9 cellular contexts compared by ENCODE assay signal in genomic region chr1:53899206-53899628, GRCh38. TPM values are rescaled to one million over a fixed set of nuclear protein-coding genes. Genes with fewer than 3 reads are reported as not detected.
DNase-seq lines count a peak whose midpoint lies in the region; ATAC-seq, FAIRE-seq and TF ChIP-seq lines count a peak whose summit lies in the region.
"Had no signal": no experiment of that assay in that cellular context is flagged by ENCODE, and none has a peak within 500 bp of the region (broad histone marks: within the 10 kb centered on the region; RNA-seq: fewer than 3 reads in every experiment).

No MANE protein-coding gene starts in this region.

- no peak for FAIRE-seq in K562 (lab: Jason Lieb, UNC)

- no peak overlapping the region for H3K9ac ChIP-seq in K562 (ENCODE audit: insufficient read depth in 1 of 2, low read depth in 2 of 2, low read length in 2 of 2)

- H3K9me3 ChIP-seq in K562 (replicated peaks; ENCODE audit: control insufficient read depth, insufficient read depth, low read depth, low read length), result no peaks in the 10 kb centered on the region

- POLR2A ChIA-PET in K562 (lab: Yijun Ruan, JAX), result interaction anchor here (1.1 to 3.0 kb wide), 4 partner anchors 11 to 37 kb away, joined by 3 to 11 read pairs (median 4); no protein-coding TSS in a partner anchor
- POLR2A ChIA-PET in GM10248 (lab: Yijun Ruan, JAX), result no interaction called here

- ATAC-seq in K562 (no peak), HG03439 (IDR thresholded peaks at IDR 0.05; ENCODE audit: unreplicated experiment) (no peak)

- no peak overlapping the region for H3K4me3 Mint-ChIP-seq in neural crest cell

- no TSS peak for BruUV-seq in K562 (replicated peaks; lab: Mats Ljungman, UMichigan)

- no peak for TF ChIP-seq CTCF in K562 (IDR thresholded peaks at IDR 0.05 in 2 of 3, conservative IDR thresholded peaks at IDR 0.05 in 1 of 3; ENCODE audit: insufficient read depth in 2 of 3, low read depth in 1 of 3, low read length in 3 of 3)
- no peak for TF ChIP-seq CTCF in neural crest cell (conservative IDR thresholded peaks at IDR 0.05)
- TF ChIP-seq CTCF in GM10248 (IDR thresholded peaks at IDR 0.05; ENCODE audit: control extremely low read depth, extremely low read depth, low read depth, missing control alignments), result no peak

- H3K79me2 ChIP-seq in K562 (ENCODE audit: control insufficient read depth, insufficient read depth, low read length), result no peaks in the 10 kb centered on the region

- H3K4me1 Mint-ChIP-seq in neural crest cell, result no peaks in the 10 kb centered on the region

- H3K4me2 ChIP-seq in K562 (ENCODE audit: insufficient read depth, low read length), result no peak overlapping the region

- no peaks in the 10 kb centered on the region for H3K9me1 ChIP-seq in K562 (ENCODE audit: control insufficient read depth, insufficient read depth, low read length)

- no peaks in the 10 kb centered on the region for H3K27me3 Mint-ChIP-seq in neural crest cell (ENCODE audit: low read depth)

- WGBS in K562 (ENCODE audit: insufficient coverage, low coverage, missing lambda C conversion rate), result 16% methylated on average over 2 of the region's 2 CpGs

- H3K4me1 ChIP-seq in K562 (replicated peaks in 1 of 2; ENCODE audit: control insufficient read depth in 2 of 2, insufficient read depth in 2 of 2, low read length in 2 of 2), result no peaks in the 10 kb centered on the region; a peak in 2 of 5 replicates

- intact Hi-C loops in K562 (cut with micrococcal nuclease), result no loop called here

- no peak for TF ChIP-seq POLR2A in K562 (conservative IDR thresholded peaks at IDR 0.05)

- H3K27ac ChIP-seq in K562 (ENCODE audit: extremely low read depth, low read depth, low read length), result no peak overlapping the region

- TF ChIP-seq EP300 in K562 (IDR thresholded peaks at IDR 0.05; ENCODE audit: low read length), result no peak

- peak overlapping the region; percentile 35 for H3K27ac Mint-ChIP-seq in neural crest cell (ENCODE audit: unreplicated experiment)

- no peaks in the 10 kb centered on the region for H3K36me3 Mint-ChIP-seq in neural crest cell (ENCODE audit: low read depth)

- H3K4me3 ChIP-seq in K562, result no peak overlapping the region

- no peak overlapping the region for H2AFZ ChIP-seq in K562 (ENCODE audit: low read depth, low read length)

- no peaks in the 10 kb centered on the region for H3K9me3 Mint-ChIP-seq in neural crest cell

- CTCF ChIA-PET in K562 (lab: Yijun Ruan, JAX; ENCODE audit: low intra/inter-chr PET ratio), result no interaction called here
- CTCF ChIA-PET in GM10248 (lab: Yijun Ruan, JAX), result interaction anchor here (1.2 to 4.2 kb wide), 6 partner anchors 12 to 60 kb away, joined by 3 to 21 read pairs (median 4); no protein-coding TSS in a partner anchor

- in situ Hi-C loops in K562 (cut with MboI), result no loop called here

- no peaks in the 10 kb centered on the region for H4K20me1 ChIP-seq in K562 (replicated peaks; ENCODE audit: control insufficient read depth, insufficient read depth, low read length)

- H3K36me3 ChIP-seq in K562 (ENCODE audit: control insufficient read depth, insufficient read depth, low read length), result no peaks in the 10 kb centered on the region

- no peak for TF ChIP-seq RAD21 in K562 (CRISPR knock-in tag; conservative IDR thresholded peaks at IDR 0.05 in 1 of 2, IDR thresholded peaks at IDR 0.05 in 1 of 2)

- DNase-seq in H4 (ENCODE audit: low spot score), result peak; percentile 70
- no peak for DNase-seq in K562 (ENCODE audit: extremely low read depth in 1 of 4, low spot score in 3 of 4)
- DNase-seq in neural crest cell (ENCODE audit: low read depth, low spot score), result no peak
- DNase-seq in GM10248 (ENCODE audit: extremely low spot score), result no peak
- no peak for DNase-seq in NCI-H524 treated with DMSO at 0.1 percent for 48 hours (lab: John Stamatoyannopoulos, UW)
- DNase-seq: NCI-H2081 treated with DMSO at 0.1 percent for 48 hours, SW 1271 had no signal

- no peaks in the 10 kb centered on the region for H3K27me3 ChIP-seq in K562 (ENCODE audit: control insufficient read depth in 2 of 2, insufficient read depth in 2 of 2, low read length in 2 of 2)

RNA-seq across cellular contexts. Expression of gene DIO1, which starts 5.2 kb away (rescaled TPM):
- not detected in 2 replicates for total RNA-seq in H4 (2014; rRNA removed; shearing (Covaris generic))
- not detected in 2 replicates for total RNA-seq in K562 (2011; cell fraction: chromatin; rRNA removed; ENCODE audit: low replicate concordance)
- total RNA-seq in K562 (2011; cell fraction: nucleolus; rRNA removed), result not detected in 2 replicates
- total RNA-seq in K562 (2011; cell fraction: nucleoplasm; rRNA removed), result not detected in 2 replicates
- total RNA-seq in K562 (2014; rRNA removed) (not detected in 2 replicates), K562 (2014; rRNA removed; fragmentation: Illumina TruSeq; extraction: Trizol) (not detected in 2 replicates), K562 (2015; rRNA removed; fragmentation: Illumina TruSeq; extraction: Trizol) (not detected in 2 replicates), K562 (2021) (not detected in 2 replicates), neural crest cell (not detected in 2 replicates)
- polyA plus RNA-seq in K562 (2011; rRNA removed) (not detected in 2 replicates), K562 (2014; fragmentation: Illumina TruSeq; extraction: Trizol) (not detected in 2 replicates), K562 (2014; fragmentation: Nextera tagmentation; extraction: Ambion mirVana) (not detected), K562 (2014; rRNA removed) (not detected in 2 replicates)
- polyA plus RNA-seq in K562 (2011; cell fraction: cytosol; rRNA removed), result not detected in 2 replicates
- not detected in 2 replicates for polyA plus RNA-seq in K562 (2011; cell fraction: nucleus; rRNA removed)
- 0.07 TPM in 1 of 2 replicates, not detected in the other for polyA plus RNA-seq in K562 (2012)
- polyA minus RNA-seq in K562 (2011; rRNA and poly(A)+ RNA removed), result not detected in 2 replicates
- polyA minus RNA-seq in K562 (2011; cell fraction: cytosol; rRNA and poly(A)+ RNA removed), result not detected in 2 replicates
- 0.78 TPM in 1 of 2 replicates, not detected in the other for polyA minus RNA-seq in K562 (2011; cell fraction: nucleus; rRNA and poly(A)+ RNA removed)
- total RNA-seq: G401 had no signal

RNA-seq across cellular contexts. Expression of gene YIPF1, which starts 9.6 kb away (rescaled TPM):
- 45.0 and 53.8 TPM in 2 replicates for total RNA-seq in H4 (2014; rRNA removed; shearing (Covaris generic))
- total RNA-seq in K562 (2011; cell fraction: chromatin; rRNA removed; ENCODE audit: low replicate concordance), result 23.9 and 24.2 TPM in 2 replicates
- 24.2 and 25.8 TPM in 2 replicates for total RNA-seq in K562 (2011; cell fraction: nucleolus; rRNA removed)
- 26.2 and 36.1 TPM in 2 replicates for total RNA-seq in K562 (2011; cell fraction: nucleoplasm; rRNA removed)
- total RNA-seq in K562 (2014; rRNA removed) (17.8 and 23.8 TPM in 2 replicates), K562 (2014; rRNA removed; fragmentation: Illumina TruSeq; extraction: Trizol) (21.6 and 23.9 TPM in 2 replicates), K562 (2015; rRNA removed; fragmentation: Illumina TruSeq; extraction: Trizol) (17.9 and 19.6 TPM in 2 replicates), K562 (2021) (15.3 and 15.5 TPM in 2 replicates), neural crest cell (22.2 and 25.7 TPM in 2 replicates)
- polyA plus RNA-seq in K562 (2011; rRNA removed) (35.6 and 37.5 TPM in 2 replicates), K562 (2014; fragmentation: Illumina TruSeq; extraction: Trizol) (25.0 and 27.3 TPM in 2 replicates), K562 (2014; fragmentation: Nextera tagmentation; extraction: Ambion mirVana) (10 to 100 TPM; 11.5 to 15.2 TPM), K562 (2014; rRNA removed) (19.2 and 21.3 TPM in 2 replicates)
- polyA plus RNA-seq in K562 (2011; cell fraction: cytosol; rRNA removed), result 27.6 and 37.8 TPM in 2 replicates
- 19.0 and 21.7 TPM in 2 replicates for polyA plus RNA-seq in K562 (2011; cell fraction: nucleus; rRNA removed)
- polyA plus RNA-seq in K562 (2012), result 17.0 and 25.2 TPM in 2 replicates
- polyA minus RNA-seq in K562 (2011; rRNA and poly(A)+ RNA removed), result 27.7 and 28.8 TPM in 2 replicates
- polyA minus RNA-seq in K562 (2011; cell fraction: cytosol; rRNA and poly(A)+ RNA removed), result 8.5 and 12.5 TPM in 2 replicates
- 4.6 and 7.3 TPM in 2 replicates for polyA minus RNA-seq in K562 (2011; cell fraction: nucleus; rRNA and poly(A)+ RNA removed)

RNA-seq across cellular contexts. Expression of gene IFT25, which starts 46.3 kb away (rescaled TPM):
- total RNA-seq in H4 (2014; rRNA removed; shearing (Covaris generic)), result 71.9 and 86.5 TPM in 2 replicates
- 66.3 and 178 TPM in 2 replicates for total RNA-seq in K562 (2011; cell fraction: chromatin; rRNA removed; ENCODE audit: low replicate concordance)
- 42.0 and 52.9 TPM in 2 replicates for total RNA-seq in K562 (2011; cell fraction: nucleolus; rRNA removed)
- 98.8 and 143 TPM in 2 replicates for total RNA-seq in K562 (2011; cell fraction: nucleoplasm; rRNA removed)
- total RNA-seq in K562 (2014; rRNA removed), result 167 and 181 TPM in 2 replicates
- 147 and 167 TPM in 2 replicates for total RNA-seq in K562 (2014; rRNA removed; fragmentation: Illumina TruSeq; extraction: Trizol)
- total RNA-seq in K562 (2015; rRNA removed; fragmentation: Illumina TruSeq; extraction: Trizol), result 189 and 209 TPM in 2 replicates
- total RNA-seq in K562 (2021), result 93.6 and 94.4 TPM in 2 replicates
- 110 and 150 TPM in 2 replicates for polyA plus RNA-seq in K562 (2011; rRNA removed)
- 16.5 and 38.3 TPM in 2 replicates for polyA plus RNA-seq in K562 (2011; cell fraction: cytosol; rRNA removed)
- polyA plus RNA-seq in K562 (2011; cell fraction: nucleus; rRNA removed), result 68.4 and 110 TPM in 2 replicates
- 81.2 and 153 TPM in 2 replicates for polyA plus RNA-seq in K562 (2012)
- polyA plus RNA-seq in K562 (2014; fragmentation: Illumina TruSeq; extraction: Trizol), result 153 and 157 TPM in 2 replicates
- 100 to 1,000 TPM; 168 to 178 TPM for polyA plus RNA-seq in K562 (2014; fragmentation: Nextera tagmentation; extraction: Ambion mirVana)
- 202 and 206 TPM in 2 replicates for polyA plus RNA-seq in K562 (2014; rRNA removed)
- 39.2 and 55.5 TPM in 2 replicates for polyA minus RNA-seq in K562 (2011; rRNA and poly(A)+ RNA removed)
- 14.8 and 15.3 TPM in 2 replicates for polyA minus RNA-seq in K562 (2011; cell fraction: cytosol; rRNA and poly(A)+ RNA removed)
- polyA minus RNA-seq in K562 (2011; cell fraction: nucleus; rRNA and poly(A)+ RNA removed), result 39.7 and 75.0 TPM in 2 replicates
- total RNA-seq in neural crest cell, result 41.0 and 41.1 TPM in 2 replicates

RNA-seq across cellular contexts. Expression of gene LRRC42, which starts 46.9 kb away (rescaled TPM):
- 56.6 and 64.3 TPM in 2 replicates for total RNA-seq in H4 (2014; rRNA removed; shearing (Covaris generic))
- total RNA-seq in K562 (2011; cell fraction: chromatin; rRNA removed; ENCODE audit: low replicate concordance), result 17.8 and 28.0 TPM in 2 replicates
- 12.8 and 13.8 TPM in 2 replicates for total RNA-seq in K562 (2011; cell fraction: nucleolus; rRNA removed)
- 15.5 and 17.3 TPM in 2 replicates for total RNA-seq in K562 (2011; cell fraction: nucleoplasm; rRNA removed)
- total RNA-seq in K562 (2014; rRNA removed) (26.0 and 26.2 TPM in 2 replicates), K562 (2014; rRNA removed; fragmentation: Illumina TruSeq; extraction: Trizol) (39.0 and 45.4 TPM in 2 replicates), K562 (2015; rRNA removed; fragmentation: Illumina TruSeq; extraction: Trizol) (35.0 and 35.5 TPM in 2 replicates), K562 (2021) (40.1 and 42.7 TPM in 2 replicates), neural crest cell (45.4 and 45.8 TPM in 2 replicates)
- polyA plus RNA-seq in K562 (2011; rRNA removed) (51.9 and 64.1 TPM in 2 replicates), K562 (2014; fragmentation: Illumina TruSeq; extraction: Trizol) (42.0 and 42.9 TPM in 2 replicates), K562 (2014; fragmentation: Nextera tagmentation; extraction: Ambion mirVana) (10 to 100 TPM; 17.3 to 19.1 TPM), K562 (2014; rRNA removed) (33.6 and 35.2 TPM in 2 replicates)
- 28.3 and 36.7 TPM in 2 replicates for polyA plus RNA-seq in K562 (2011; cell fraction: cytosol; rRNA removed)
- polyA plus RNA-seq in K562 (2011; cell fraction: nucleus; rRNA removed), result 17.0 and 23.4 TPM in 2 replicates
- 39.1 and 44.1 TPM in 2 replicates for polyA plus RNA-seq in K562 (2012)
- polyA minus RNA-seq in K562 (2011; rRNA and poly(A)+ RNA removed), result 39.8 and 45.6 TPM in 2 replicates
- polyA minus RNA-seq in K562 (2011; cell fraction: cytosol; rRNA and poly(A)+ RNA removed), result 24.0 and 25.1 TPM in 2 replicates
- 5.8 and 14.1 TPM in 2 replicates for polyA minus RNA-seq in K562 (2011; cell fraction: nucleus; rRNA and poly(A)+ RNA removed)
